Comparison of ENCODE assay signal across 10 cellular contexts in the genomic region with DNA sequence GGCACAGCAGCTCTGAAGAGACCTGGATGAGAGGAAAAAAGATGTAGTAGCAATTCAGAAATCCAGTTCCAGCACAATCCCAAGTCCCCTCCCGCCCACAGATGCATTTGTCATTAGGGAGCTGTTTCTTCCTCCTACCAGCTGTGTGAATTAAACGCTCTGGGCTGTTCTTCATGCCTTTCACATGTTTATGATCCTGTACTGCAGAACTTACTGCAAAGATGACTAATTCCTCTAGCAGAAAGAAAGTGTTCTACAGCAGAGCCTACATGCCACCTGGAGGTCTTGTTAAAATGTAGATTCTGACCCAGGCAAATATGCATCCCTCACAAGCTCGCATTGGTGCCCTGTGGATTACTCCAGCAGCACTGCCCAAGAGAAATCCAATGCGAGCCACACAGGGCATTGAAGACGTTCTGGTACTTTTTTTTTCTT. TPM values are rescaled to one million over a fixed set of nuclear protein-coding genes. Genes with fewer than 3 reads are reported as not detected.
DNase-seq lines count a peak whose midpoint lies in the region; ATAC-seq and TF ChIP-seq lines count a peak whose summit lies in the region.
"Had no signal": no experiment of that assay in that cellular context is flagged by ENCODE, and none has a peak within 500 bp of the region (broad histone marks: within the 10 kb centered on the region; RNA-seq: fewer than 3 reads in every experiment).

No MANE protein-coding gene starts in this region.

- no peak for ATAC-seq in activated CD8-positive, alpha-beta memory T cell treated with anti-CD3 and anti-CD28 coated beads, Interleukin-2, amount 10 ng/mL, durations not matched to agents 7 days and 5 days
- ATAC-seq in activated CD8-positive, alpha-beta T cell treated with anti-CD3 and anti-CD28 coated beads, Interleukin-2, amount 10 ng/mL, durations not matched to agents 7 days and 5 days, result no peak
- no peak for ATAC-seq in HG02981 (IDR thresholded peaks at IDR 0.05; ENCODE audit: unreplicated experiment)

- intact Hi-C loops in spleen (cut with DNase I; ENCODE audit: low total_unique reads), result no loop called here

- peak overlapping the region; percentile 80 for H3K27ac Mint-ChIP-seq in activated CD8-positive, alpha-beta memory T cell treated with anti-CD3 and anti-CD28 coated beads, Interleukin-2, amount 10 ng/mL, durations not matched to agents 7 days and 5 days
- peak overlapping the region; percentile 71 for H3K27ac Mint-ChIP-seq in activated CD8-positive, alpha-beta T cell treated with anti-CD3 and anti-CD28 coated beads, Interleukin-2, amount 10 ng/mL, durations not matched to agents 7 days and 5 days

- H3K9me3 ChIP-seq in spleen, result no peaks in the 10 kb centered on the region

- no peaks in the 10 kb centered on the region for H3K27me3 ChIP-seq in spleen (replicated peaks in 1 of 7)

- CTCF ChIA-PET in activated CD8-positive, alpha-beta memory T cell treated with anti-CD3 and anti-CD28 coated beads, Interleukin-2, amount 10 ng/mL, durations not matched to agents 7 days and 5 days (lab: Charles Lee), result interaction anchor here (1.3 to 5.0 kb wide), 2 partner anchors 12 to 133 kb away, joined by 5 to 54 read pairs; no protein-coding TSS in a partner anchor
- CTCF ChIA-PET in activated CD8-positive, alpha-beta T cell treated with anti-CD3 and anti-CD28 coated beads, Interleukin-2, amount 10 ng/mL, durations not matched to agents 7 days and 5 days (lab: Charles Lee), result interaction anchor here (0.6 to 2.3 kb wide), 6 partner anchors 9 to 894 kb away, joined by 3 to 11 read pairs (median 4); no protein-coding TSS in a partner anchor

- H3K9me3 Mint-ChIP-seq in activated CD8-positive, alpha-beta memory T cell treated with anti-CD3 and anti-CD28 coated beads, Interleukin-2, amount 10 ng/mL, durations not matched to agents 7 days and 5 days (ENCODE audit: low read depth), result no peaks in the 10 kb centered on the region
- no peaks in the 10 kb centered on the region for H3K9me3 Mint-ChIP-seq in activated CD8-positive, alpha-beta T cell treated with anti-CD3 and anti-CD28 coated beads, Interleukin-2, amount 10 ng/mL, durations not matched to agents 7 days and 5 days (ENCODE audit: insufficient read depth)

- peaks cover 0 to 91% (median 83%) of the 10 kb centered on the region in 6 donors for H3K36me3 ChIP-seq in spleen

- no peak overlapping the region for H3K4me3 ChIP-seq in fibroblast of villous mesenchyme (ENCODE audit: low read depth, low read length)
- H3K4me3 ChIP-seq in spleen, result no peak overlapping the region

- peaks cover 83% of the 10 kb centered on the region for H3K4me1 Mint-ChIP-seq in activated CD8-positive, alpha-beta memory T cell treated with anti-CD3 and anti-CD28 coated beads, Interleukin-2, amount 10 ng/mL, durations not matched to agents 7 days and 5 days
- peaks cover 78% of the 10 kb centered on the region for H3K4me1 Mint-ChIP-seq in activated CD8-positive, alpha-beta T cell treated with anti-CD3 and anti-CD28 coated beads, Interleukin-2, amount 10 ng/mL, durations not matched to agents 7 days and 5 days (ENCODE audit: low read depth)

- peaks cover 39 to 86% (median 61%) of the 10 kb centered on the region in 6 donors for H3K4me1 ChIP-seq in spleen

- TF ChIP-seq CTCF in fibroblast of villous mesenchyme (IDR thresholded peaks at IDR 0.05; ENCODE audit: insufficient read depth, low read depth, low read length), result no peak
- TF ChIP-seq CTCF in spleen (IDR thresholded peaks at IDR 0.05 in 8 of 11, conservative IDR thresholded peaks at IDR 0.05 in 3 of 11), result no peak

- H3K27me3 Mint-ChIP-seq in activated CD8-positive, alpha-beta memory T cell treated with anti-CD3 and anti-CD28 coated beads, Interleukin-2, amount 10 ng/mL, durations not matched to agents 7 days and 5 days, result no peaks in the 10 kb centered on the region
- no peaks in the 10 kb centered on the region for H3K27me3 Mint-ChIP-seq in activated CD8-positive, alpha-beta T cell treated with anti-CD3 and anti-CD28 coated beads, Interleukin-2, amount 10 ng/mL, durations not matched to agents 7 days and 5 days (ENCODE audit: low read depth)

- WGBS in spleen, 5 donors, result 59 to 90% (median 67%) methylated on average over 5 of the region's 5 CpGs

- H3K36me3 Mint-ChIP-seq in activated CD8-positive, alpha-beta memory T cell treated with anti-CD3 and anti-CD28 coated beads, Interleukin-2, amount 10 ng/mL, durations not matched to agents 7 days and 5 days, result peaks cover 94% of the 10 kb centered on the region
- peaks cover 93% of the 10 kb centered on the region for H3K36me3 Mint-ChIP-seq in activated CD8-positive, alpha-beta T cell treated with anti-CD3 and anti-CD28 coated beads, Interleukin-2, amount 10 ng/mL, durations not matched to agents 7 days and 5 days (ENCODE audit: low read depth)

- POLR2A ChIA-PET in activated CD8-positive, alpha-beta T cell treated with anti-CD3 and anti-CD28 coated beads, Interleukin-2, amount 10 ng/mL, durations not matched to agents 7 days and 5 days (lab: Charles Lee), result interaction anchor here (0.7 to 1.0 kb wide), 2 partner anchors 46 to 53 kb away, joined by 4 read pairs; no protein-coding TSS in a partner anchor

- peak overlapping the region; percentile 97 for H3K4me3 Mint-ChIP-seq in activated CD8-positive, alpha-beta memory T cell treated with anti-CD3 and anti-CD28 coated beads, Interleukin-2, amount 10 ng/mL, durations not matched to agents 7 days and 5 days
- H3K4me3 Mint-ChIP-seq in activated CD8-positive, alpha-beta T cell treated with anti-CD3 and anti-CD28 coated beads, Interleukin-2, amount 10 ng/mL, durations not matched to agents 7 days and 5 days, result peak overlapping the region; percentile 97

- TF ChIP-seq POLR2A in spleen (IDR thresholded peaks at IDR 0.05), result no peak

- peak overlapping the region in 6 of 8 donors; percentile 2 to 100 (median 98) for H3K27ac ChIP-seq in spleen

- DNase-seq in activated CD8-positive, alpha-beta memory T cell treated with anti-CD3 and anti-CD28 coated beads, Interleukin-2, amount 10 ng/mL, durations not matched to agents 7 days and 5 days, result no peak
- DNase-seq in activated CD8-positive, alpha-beta memory T cell treated with anti-CD3 and anti-CD28 coated beads, Interleukin-2, amount 50 U/mL, for 48 hours, result no peak
- no peak for DNase-seq in activated CD8-positive, alpha-beta T cell treated with anti-CD3 and anti-CD28 coated beads, Interleukin-2, amount 10 ng/mL, durations not matched to agents 7 days and 5 days
- peak; percentile 61 for DNase-seq in fibroblast of villous mesenchyme (ENCODE audit: low read depth)
- DNase-seq in spleen, result no peak
- DNase-seq in SIG-M5 (lab: John Stamatoyannopoulos, UW), result no peak
- DNase-seq in NCI-H128 (lab: John Stamatoyannopoulos, UW; ENCODE audit: unreplicated experiment), result no peak
- DNase-seq: GOT3, NCI-H2107 had no signal

RNA-seq across cellular contexts. Expression of a gene that starts 6.5 kb away (rescaled TPM):
- total RNA-seq in activated CD8-positive, alpha-beta memory T cell treated with anti-CD3 and anti-CD28 coated beads, Interleukin-2, amount 10 ng/mL, durations not matched to agents 7 days and 5 days, result 1,000 to 10,000 TPM; 2,070 to 2,300 TPM
- total RNA-seq in activated CD8-positive, alpha-beta T cell treated with anti-CD3 and anti-CD28 coated beads, Interleukin-2, amount 10 ng/mL, durations not matched to agents 7 days and 5 days, result 1,000 to 10,000 TPM; 3,150 to 3,216 TPM
- total RNA-seq in fibroblast of villous mesenchyme (1,401 and 1,535 TPM in 2 replicates), spleen (100 to 1,000 TPM; 289 to 751 (median 408) TPM)
- 100 to 1,000 TPM; 249 to 376 (median 357) TPM for polyA plus RNA-seq in spleen

RNA-seq across cellular contexts. Expression of a gene that starts 54.5 kb away (rescaled TPM):
- 10 to 100 TPM; 38.3 TPM for total RNA-seq in activated CD8-positive, alpha-beta memory T cell treated with anti-CD3 and anti-CD28 coated beads, Interleukin-2, amount 10 ng/mL, durations not matched to agents 7 days and 5 days
- 10 to 100 TPM; 37.4 to 44.7 TPM for total RNA-seq in activated CD8-positive, alpha-beta T cell treated with anti-CD3 and anti-CD28 coated beads, Interleukin-2, amount 10 ng/mL, durations not matched to agents 7 days and 5 days
- total RNA-seq in fibroblast of villous mesenchyme (51.4 and 56.0 TPM in 2 replicates), spleen (100 to 1,000 TPM in 6 of 7 donors, 10 to 100 TPM in 1; 86.8 to 149 (median 130) TPM)
- 10 to 100 TPM; 10.3 to 28.4 (median 16.2) TPM for polyA plus RNA-seq in spleen
